23 cellular contexts compared by ENCODE assay signal in genomic region chr3:193813506-193813850, GRCh38.
"Had no signal": no experiment of that assay in that cellular context is flagged by ENCODE, and none has a peak within 500 bp of the region (broad histone marks: within the 10 kb centered on the region; RNA-seq: fewer than 3 reads in every experiment).

No MANE protein-coding gene starts in this region.

- H3K9me3 ChIP-seq: heart left ventricle, left lung, right atrium auricular region, thyroid gland, vagina had no signal

- H3K4me3 ChIP-seq: dorsolateral prefrontal cortex, heart left ventricle, left lung, right atrium auricular region, thyroid gland, vagina had no signal

- H3K27ac Mint-ChIP-seq: activated CD4-positive, alpha-beta T cell treated with anti-CD3 and anti-CD28 coated beads for 36 hours; activated naive CD8-positive, alpha-beta T cell treated with anti-CD3 and anti-CD28 coated beads, Interleukin-2, amount 10 ng/mL, durations not matched to agents 7 days and 5 days; activated T-cell treated with anti-CD3 and anti-CD28 coated beads, Interleukin-2, amount 50 U/mL, for 24 hours; activated T-helper 2 cell treated with anti-CD3 and anti-CD28 coated beads, Interferon-gamma antibody, Interleukin-2, Interleukin-4, amounts not matched to agents 10 μg/mL and 5 μg/mL and 100 μg/mL, durations not matched to agents 14 hours and 24 hours and 36 hours had no signal

- ATAC-seq: activated CD4-positive, alpha-beta T cell treated with anti-CD3 and anti-CD28 coated beads for 36 hours; heart left ventricle; left lung had no signal

- H3K4me3 Mint-ChIP-seq: activated CD4-positive, alpha-beta T cell treated with anti-CD3 and anti-CD28 coated beads for 36 hours; activated naive CD8-positive, alpha-beta T cell treated with anti-CD3 and anti-CD28 coated beads, Interleukin-2, amount 10 ng/mL, durations not matched to agents 7 days and 5 days; activated T-cell treated with anti-CD3 and anti-CD28 coated beads, Interleukin-2, amount 50 U/mL, for 24 hours; neural crest cell had no signal

- DNase-seq: activated CD4-positive, alpha-beta T cell treated with anti-CD3 and anti-CD28 coated beads for 36 hours; activated CD4-positive, alpha-beta T cell treated with anti-CD3 and anti-CD28 coated beads, Interleukin-2, amount 50 U/mL, for 48 hours; activated naive CD4-positive, alpha-beta T cell treated with Interleukin-2 at 50 U/mL for 16 hours; activated naive CD8-positive, alpha-beta T cell treated with anti-CD3 and anti-CD28 coated beads, Interleukin-2, amount 10 ng/mL, durations not matched to agents 7 days and 5 days; activated T-cell treated with anti-CD3 and anti-CD28 coated beads, Interleukin-2, amount 50 U/mL, for 24 hours; amygdala; caudate nucleus; dorsolateral prefrontal cortex; foreskin melanocyte; heart left ventricle; kidney; left lung; mammary epithelial cell; stimulated activated CD4-positive, alpha-beta T cell treated with anti-CD3 and anti-CD28 coated beads, Interleukin-12 subunit alpha, Interleukin-12 subunit beta, amount 100 ng/mL, for 4 hours; stimulated activated CD4-positive, alpha-beta T cell treated with anti-CD3 and anti-CD28 coated beads, Interleukin-1b, Interleukin-23, amount 100 ng/mL, for 48 hours; stimulated activated naive CD4-positive, alpha-beta T cell treated with Interleukin-2 at 50 U/mL for 16 hours; SW 1271; T-helper 2 cell; thyroid gland had no signal

- H3K4me1 ChIP-seq: left lung had no signal

- H3K27me3 ChIP-seq: dorsolateral prefrontal cortex, left lung, right atrium auricular region, thyroid gland, vagina had no signal

- H3K27ac ChIP-seq: dorsolateral prefrontal cortex, heart left ventricle, left lung, right atrium auricular region, thyroid gland, vagina had no signal

- H3K27me3 Mint-ChIP-seq: activated CD4-positive, alpha-beta T cell treated with anti-CD3 and anti-CD28 coated beads for 36 hours had no signal

- H3K36me3 ChIP-seq: heart left ventricle, left lung, right atrium auricular region, thyroid gland, vagina had no signal

- H3K4me1 Mint-ChIP-seq: activated CD4-positive, alpha-beta T cell treated with anti-CD3 and anti-CD28 coated beads for 36 hours; activated naive CD8-positive, alpha-beta T cell treated with anti-CD3 and anti-CD28 coated beads, Interleukin-2, amount 10 ng/mL, durations not matched to agents 7 days and 5 days had no signal

- H3K9me3 Mint-ChIP-seq: activated naive CD8-positive, alpha-beta T cell treated with anti-CD3 and anti-CD28 coated beads, Interleukin-2, amount 10 ng/mL, durations not matched to agents 7 days and 5 days; activated T-cell treated with anti-CD3 and anti-CD28 coated beads, Interleukin-2, amount 50 U/mL, for 24 hours; activated T-helper 2 cell treated with anti-CD3 and anti-CD28 coated beads, Interferon-gamma antibody, Interleukin-2, Interleukin-4, amounts not matched to agents 10 μg/mL and 5 μg/mL and 100 μg/mL, durations not matched to agents 14 hours and 24 hours and 36 hours; neural crest cell had no signal

- H3K36me3 Mint-ChIP-seq: activated naive CD8-positive, alpha-beta T cell treated with anti-CD3 and anti-CD28 coated beads, Interleukin-2, amount 10 ng/mL, durations not matched to agents 7 days and 5 days had no signal
